Comparison of ENCODE assay signal across 22 cellular contexts in the genomic region with DNA sequence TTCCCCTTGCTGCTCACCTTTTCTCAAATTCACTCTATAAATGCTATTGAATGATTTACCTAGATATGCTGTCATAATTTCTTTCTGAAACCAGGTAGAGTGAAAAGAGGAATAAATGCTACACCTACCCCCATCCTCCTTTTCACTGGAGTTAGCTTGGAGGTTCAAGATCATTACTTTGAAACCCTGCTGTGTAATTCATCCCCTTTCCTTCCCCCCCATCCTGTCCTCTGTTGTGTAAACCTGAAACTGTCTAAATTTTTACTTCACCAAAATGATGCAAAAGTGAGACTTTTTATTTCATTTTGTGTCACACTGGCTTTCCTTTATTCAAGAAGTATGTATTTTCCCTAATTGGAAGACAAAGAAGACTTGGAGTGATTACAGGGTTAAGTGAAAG. TPM values are rescaled to one million over a fixed set of nuclear protein-coding genes. Genes with fewer than 3 reads are reported as not detected.
DNase-seq lines count a peak whose midpoint lies in the region; ATAC-seq, FAIRE-seq and TF ChIP-seq lines count a peak whose summit lies in the region.
"Had no signal": no experiment of that assay in that cellular context is flagged by ENCODE, and none has a peak within 500 bp of the region (broad histone marks: within the 10 kb centered on the region; RNA-seq: fewer than 3 reads in every experiment).

No MANE protein-coding gene starts in this region.

- peaks cover 38% of the 10 kb centered on the region for H3K4me1 Mint-ChIP-seq in CD8-positive, alpha-beta T cell (ENCODE audit: low read depth)
- H3K4me1 Mint-ChIP-seq in astrocyte (ENCODE audit: low read depth, unreplicated experiment) = no peaks in the 10 kb centered on the region
- peaks cover 25% of the 10 kb centered on the region for H3K4me1 Mint-ChIP-seq in stimulated activated memory B cell treated with anti-CD40 and anti-IgM and Interleukin-4, amounts not matched to agents 10 μg/mL and 1 μg/mL and 100 μg/mL, for 72 hours

- no peak for ATAC-seq in CD8-positive, alpha-beta T cell
- peak; percentile 51 for ATAC-seq in HG02610 (IDR thresholded peaks at IDR 0.05; ENCODE audit: unreplicated experiment)
- no peak for ATAC-seq in stimulated activated memory B cell treated with anti-CD40 and anti-IgM and Interleukin-4, amounts not matched to agents 10 μg/mL and 1 μg/mL and 100 μg/mL, for 72 hours
- no peak for ATAC-seq in GM21515 (IDR thresholded peaks at IDR 0.05; ENCODE audit: unreplicated experiment)

- no peak overlapping the region for H3K4me3 ChIP-seq in CD8-positive, alpha-beta T cell (ENCODE audit: low read depth, low read length)
- no peak overlapping the region for H3K4me3 ChIP-seq in astrocyte (ENCODE audit: insufficient read depth, low read depth, low read length)
- H3K4me3 ChIP-seq: BLaER1, SK-N-MC had no signal

- H3K4me3 Mint-ChIP-seq in CD8-positive, alpha-beta T cell = no peak overlapping the region
- H3K4me3 Mint-ChIP-seq in astrocyte (ENCODE audit: unreplicated experiment) = no peak overlapping the region
- no peak overlapping the region for H3K4me3 Mint-ChIP-seq in stimulated activated memory B cell treated with anti-CD40 and anti-IgM and Interleukin-4, amounts not matched to agents 10 μg/mL and 1 μg/mL and 100 μg/mL, for 72 hours
- H3K4me3 Mint-ChIP-seq: CD4-positive, alpha-beta T cell had no signal

- H3K27me3 ChIP-seq in CD8-positive, alpha-beta T cell (ENCODE audit: insufficient read depth, low read length) = no peaks in the 10 kb centered on the region
- no peaks in the 10 kb centered on the region for H3K27me3 ChIP-seq in astrocyte (ENCODE audit: insufficient read depth, low read length)
- H3K27me3 ChIP-seq: BLaER1 had no signal

- TF ChIP-seq POLR2A in GM12891 (IDR thresholded peaks at IDR 0.05; ENCODE audit: low read depth, low read length) = no peak

- H3K4me2 ChIP-seq in astrocyte (ENCODE audit: low read length) = no peak overlapping the region
- H3K4me2 ChIP-seq: BLaER1 had no signal

- H3K4me1 ChIP-seq in CD8-positive, alpha-beta T cell (ENCODE audit: insufficient read depth, low read length) = peaks cover 11% of the 10 kb centered on the region
- H3K4me1 ChIP-seq in astrocyte (ENCODE audit: insufficient read depth, low read length) = no peaks in the 10 kb centered on the region
- H3K4me1 ChIP-seq: Caco-2 had no signal

- H3K9me3 ChIP-seq in CD8-positive, alpha-beta T cell (ENCODE audit: low read length) = no peaks in the 10 kb centered on the region
- H3K9me3 ChIP-seq in astrocyte (ENCODE audit: insufficient read depth, low read depth, low read length) = no peaks in the 10 kb centered on the region
- H3K9me3 ChIP-seq: BLaER1, Caco-2 had no signal

- H3K36me3 ChIP-seq in CD8-positive, alpha-beta T cell (ENCODE audit: insufficient read depth, low read length) = no peaks in the 10 kb centered on the region
- no peaks in the 10 kb centered on the region for H3K36me3 ChIP-seq in astrocyte (ENCODE audit: insufficient read depth, low read length)
- H3K36me3 ChIP-seq: BLaER1 had no signal

- H3K36me3 Mint-ChIP-seq in CD8-positive, alpha-beta T cell = peaks cover 3% of the 10 kb centered on the region
- no peaks in the 10 kb centered on the region for H3K36me3 Mint-ChIP-seq in astrocyte (ENCODE audit: low read depth, unreplicated experiment)
- H3K36me3 Mint-ChIP-seq in stimulated activated memory B cell treated with anti-CD40 and anti-IgM and Interleukin-4, amounts not matched to agents 10 μg/mL and 1 μg/mL and 100 μg/mL, for 72 hours = no peaks in the 10 kb centered on the region

- FAIRE-seq in astrocyte (lab: Jason Lieb, UNC) (peak; percentile 88), GM12891 (lab: Jason Lieb, UNC) (no peak)
- FAIRE-seq: GM12892 had no signal

- H4K20me1 ChIP-seq in astrocyte (ENCODE audit: insufficient read depth, low read length) = peaks cover 9% of the 10 kb centered on the region

- POLR2A ChIA-PET in CD8-positive, alpha-beta T cell (lab: Charles Lee) = no interaction called here

- no peak overlapping the region for H3K9ac ChIP-seq in astrocyte (ENCODE audit: low read length)
- H3K9ac ChIP-seq: BLaER1 had no signal

- no peaks in the 10 kb centered on the region for H3K27me3 Mint-ChIP-seq in CD8-positive, alpha-beta T cell (ENCODE audit: low read depth)
- H3K27me3 Mint-ChIP-seq in astrocyte (ENCODE audit: low read depth, unreplicated experiment) = peaks cover 2% of the 10 kb centered on the region
- H3K27me3 Mint-ChIP-seq in stimulated activated memory B cell treated with anti-CD40 and anti-IgM and Interleukin-4, amounts not matched to agents 10 μg/mL and 1 μg/mL and 100 μg/mL, for 72 hours = no peaks in the 10 kb centered on the region
- H3K27me3 Mint-ChIP-seq: CD4-positive, alpha-beta T cell had no signal

- no peak overlapping the region for H2AFZ ChIP-seq in astrocyte (ENCODE audit: low read depth, low read length)

- CTCF ChIA-PET in CD8-positive, alpha-beta T cell (lab: Charles Lee) = interaction anchor here (1.0 to 2.2 kb wide), 3 partner anchors 17 to 199 kb away, joined by 3 to 5 read pairs (median 4); no protein-coding TSS in a partner anchor

- H3K79me2 ChIP-seq in astrocyte (ENCODE audit: insufficient read depth, low read length) = no peaks in the 10 kb centered on the region

- no peaks in the 10 kb centered on the region for H3K9me3 Mint-ChIP-seq in CD8-positive, alpha-beta T cell
- H3K9me3 Mint-ChIP-seq in astrocyte (ENCODE audit: unreplicated experiment) = no peaks in the 10 kb centered on the region
- no peaks in the 10 kb centered on the region for H3K9me3 Mint-ChIP-seq in stimulated activated memory B cell treated with anti-CD40 and anti-IgM and Interleukin-4, amounts not matched to agents 10 μg/mL and 1 μg/mL and 100 μg/mL, for 72 hours
- H3K9me3 Mint-ChIP-seq: CD4-positive, alpha-beta T cell had no signal

- DNase-seq in CD8-positive, alpha-beta T cell = no peak
- DNase-seq in astrocyte (ENCODE audit: low read depth) = no peak
- DNase-seq in SIG-M5 treated with dmso at 0.1 percent for 504 hours (lab: John Stamatoyannopoulos, UW; ENCODE audit: unreplicated experiment) = no peak
- DNase-seq in GM12891 (ENCODE audit: insufficient read length, low spot score) = no peak
- DNase-seq: Caco-2; CD4-positive, alpha-beta T cell; DMS 273 treated with DMSO at 0.1 percent for 48 hours; DND-41; KBM-7; NCI-H1092; NCI-H1436; NCI-H187 treated with DMSO at 0.1 percent for 48 hours; NCI-H2107; NCI-H446 treated with DMSO at 0.1 percent for 48 hours; NCI-H526 treated with DMSO at 0.1 percent for 48 hours; Right ventricle myocardium superior had no signal

- peak overlapping the region; percentile 77 for H3K27ac Mint-ChIP-seq in CD8-positive, alpha-beta T cell
- no peak overlapping the region for H3K27ac Mint-ChIP-seq in astrocyte (ENCODE audit: unreplicated experiment)
- peak overlapping the region; percentile 1 for H3K27ac Mint-ChIP-seq in stimulated activated memory B cell treated with anti-CD40 and anti-IgM and Interleukin-4, amounts not matched to agents 10 μg/mL and 1 μg/mL and 100 μg/mL, for 72 hours
- H3K27ac Mint-ChIP-seq: CD4-positive, alpha-beta T cell had no signal

- intact Hi-C loops in CD8-positive, alpha-beta T cell (cut with DNase I, micrococcal nuclease) = no loop called here

- no peak for TF ChIP-seq CTCF in CD8-positive, alpha-beta T cell (IDR thresholded peaks at IDR 0.05)
- no peak for TF ChIP-seq CTCF in astrocyte (IDR thresholded peaks at IDR 0.05; ENCODE audit: insufficient read depth, low read depth, low read length)

- H3K27ac ChIP-seq in CD8-positive, alpha-beta T cell (ENCODE audit: low read depth, low read length) = no peak overlapping the region
- no peak overlapping the region for H3K27ac ChIP-seq in astrocyte (ENCODE audit: low read depth, low read length)
- H3K27ac ChIP-seq: BLaER1, SK-N-MC had no signal

TF ChIP-seq in GM12891, 5 proteins besides CTCF, POLR2A, EP300 and RAD21:
- TF ChIP-seq TAF1 (IDR thresholded peaks at IDR 0.05; ENCODE audit: low read depth, low read length) = no peak
- TF ChIP-seq SPI1 (IDR thresholded peaks at IDR 0.05; ENCODE audit: low read depth, low read length) = no peak
- no peak for TF ChIP-seq PAX5 (IDR thresholded peaks at IDR 0.05; ENCODE audit: insufficient read depth, low read length, severe bottlenecking)
- no peak for TF ChIP-seq POLR2AphosphoS5 (IDR thresholded peaks at IDR 0.05; ENCODE audit: low read depth, low read length)
- no peak for TF ChIP-seq POU2F2 (IDR thresholded peaks at IDR 0.05; ENCODE audit: low read depth, low read length)

RNA-seq across cellular contexts. Expression of a gene that starts 5.4 kb away (rescaled TPM):
- total RNA-seq in CD8-positive, alpha-beta T cell = 1 to 10 TPM; 5.9 to 7.5 TPM
- 0.98 and 2.1 TPM in 2 replicates for total RNA-seq in astrocyte
- 0.23 TPM for polyA plus RNA-seq in GM12891 (2012; ENCODE audit: low read depth, missing spikeins)

RNA-seq across cellular contexts. Expression of a gene that starts 39.1 kb away (rescaled TPM):
- 1 to 10 TPM; 7.9 to 8.9 TPM for total RNA-seq in CD8-positive, alpha-beta T cell
- total RNA-seq in astrocyte = 5.0 and 5.3 TPM in 2 replicates
- polyA plus RNA-seq in GM12891 (2012; ENCODE audit: low read depth, missing spikeins) = 2.8 TPM

RNA-seq across cellular contexts. Expression of a gene that starts 41.7 kb away (rescaled TPM):
- total RNA-seq in CD8-positive, alpha-beta T cell = 1 to 10 TPM; 1.5 to 2.6 TPM
- total RNA-seq in astrocyte = 2.3 and 2.7 TPM in 2 replicates
- polyA plus RNA-seq in GM12891 (2012; ENCODE audit: low read depth, missing spikeins) = 1.1 TPM

RNA-seq across cellular contexts. Expression of a gene that starts 48.5 kb away (rescaled TPM):
- total RNA-seq in CD8-positive, alpha-beta T cell = 10 to 100 TPM; 16.4 to 17.0 TPM
- 27.5 and 28.8 TPM in 2 replicates for total RNA-seq in astrocyte
- 3.7 TPM for polyA plus RNA-seq in GM12891 (2012; ENCODE audit: low read depth, missing spikeins)
